9 cellular contexts compared by ENCODE assay signal in the genomic region with DNA sequence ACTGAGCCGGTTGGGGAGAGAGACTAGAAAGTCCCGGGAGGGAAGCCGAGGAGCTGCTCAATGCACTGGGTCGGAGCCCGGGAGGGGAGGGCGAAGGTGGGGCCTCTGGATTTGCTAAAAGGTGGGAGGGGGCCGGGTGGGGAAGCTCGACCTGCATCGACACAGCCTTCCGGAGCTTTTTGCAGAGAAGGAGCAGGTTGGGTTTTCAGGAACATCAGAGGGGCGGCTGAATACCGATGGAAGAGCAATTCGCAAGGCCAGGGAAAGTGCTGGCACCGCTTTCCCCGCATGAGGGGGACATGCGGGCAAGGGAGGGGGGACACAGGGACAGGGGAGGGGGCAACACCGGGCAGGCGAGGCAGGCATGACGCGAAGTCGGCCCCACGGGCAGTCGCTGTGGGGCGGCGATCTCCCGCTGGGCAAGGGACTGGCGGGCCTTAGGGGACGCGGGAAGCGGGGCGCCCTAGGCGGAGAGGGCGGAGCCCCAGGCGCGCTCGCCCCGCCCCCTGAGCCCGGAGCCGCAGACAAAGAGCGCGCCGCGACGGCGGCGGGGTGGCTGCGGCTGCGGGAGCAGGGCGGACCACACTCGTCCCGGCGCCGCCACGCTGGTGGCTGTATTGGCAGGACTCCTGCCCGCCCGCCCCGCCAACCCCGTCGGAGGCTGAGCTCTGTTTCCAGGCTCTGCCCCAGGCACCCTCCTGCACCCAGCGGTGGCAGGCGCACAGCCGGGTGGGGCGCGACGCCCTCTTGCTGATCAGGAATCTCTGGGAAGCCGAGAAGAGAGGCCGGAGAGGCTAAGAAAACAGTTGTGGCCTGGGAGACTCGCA. TPM values are rescaled to one million over a fixed set of nuclear protein-coding genes. Genes with fewer than 3 reads are reported as not detected.
A peak's percentile ranks its signal among the peaks of the same experiment; 100 is the strongest.
DNase-seq lines count a peak whose midpoint lies in the region; ATAC-seq and TF ChIP-seq lines count a peak whose summit lies in the region.
"Had no signal": no experiment of that assay in that cellular context is flagged by ENCODE, and none has a peak within 500 bp of the region (broad histone marks: within the 10 kb centered on the region; RNA-seq: fewer than 3 reads in every experiment).

No MANE protein-coding gene starts in this region.

- in situ Hi-C loops in IMR-90 (cut with MboI; ENCODE audit: low sequenced_read_pairs) (no loop called here), G401 (cut with HindIII; ENCODE audit: low sequenced_read_pairs) (no loop called here)

- no peak overlapping the region for H2BK20ac ChIP-seq in IMR-90 (ENCODE audit: low read depth, low read length)

- H3K14ac ChIP-seq in IMR-90 (replicated peaks; ENCODE audit: low read depth, low read length), result no peak overlapping the region

- H4K91ac ChIP-seq in IMR-90 (ENCODE audit: insufficient read depth, low read depth, low read length), result no peak overlapping the region

- H3K36me3 ChIP-seq in IMR-90 (ENCODE audit: control insufficient read depth, insufficient read depth, low read length) (no peaks in the 10 kb centered on the region), thoracic aorta (no peaks in the 10 kb centered on the region)

- H2AK5ac ChIP-seq in IMR-90 (ENCODE audit: low read depth, low read length), result no peak overlapping the region

- DNase-seq in IMR-90 (no peak), myocyte (ENCODE audit: low read depth) (peak; percentile 24), thoracic aorta (ENCODE audit: low spot score) (no peak), G401 (ENCODE audit: low spot score) (no peak)
- DNase-seq in activated CD4-positive, alpha-beta T cell treated with anti-CD3 and anti-CD28 coated beads for 48 hours, result peak; percentile 57
- peak; percentile 33 for DNase-seq in effector CD8-positive, alpha-beta T cell (lab: John Stamatoyannopoulos, UW)

- H3K9me3 ChIP-seq in IMR-90 (ENCODE audit: control insufficient read depth, insufficient read depth, low read length) (0 out of 2 replicates have a peak, but pooled peaks cover 2% of the 10 kb centered on the region), thoracic aorta (no peaks in the 10 kb centered on the region)

- H2BK5ac ChIP-seq in IMR-90 (ENCODE audit: low read depth, low read length, poor library complexity, severe bottlenecking), result no peak overlapping the region

- H3K27me3 ChIP-seq in IMR-90 (ENCODE audit: control insufficient read depth, insufficient read depth, low read length), result peaks cover 14% of the 10 kb centered on the region
- no peaks in the 10 kb centered on the region for H3K27me3 ChIP-seq in thoracic aorta (replicated peaks; ENCODE audit: insufficient read depth)

- H2AFZ ChIP-seq in IMR-90 (replicated peaks; ENCODE audit: low read length, poor library complexity), result peak overlapping the region; percentile 66

- TF ChIP-seq RAD21 in IMR-90 (IDR thresholded peaks at IDR 0.05; ENCODE audit: low read length), result no peak

- 17% methylated on average over 32 of the region's 68 CpGs; no CpG with 5 or more reads in 1 of the 2 experiments for WGBS in IMR-90 (ENCODE audit: extremely low coverage in 2 of 2, insufficient read length in 1 of 2), 2 experiments

- no TSS peak for BruUV-seq in IMR-90 (replicated peaks; lab: Mats Ljungman, UMichigan)

- dilution Hi-C loops in IMR-90 (cut with HindIII; ENCODE audit: low sequenced_read_pairs, unreplicated experiment), result no loop called here

- POLR2A ChIA-PET in IMR-90 (lab: Charles Lee; ENCODE audit: unreplicated experiment), result no interaction called here

- H3K4me3 ChIP-seq in IMR-90 (ENCODE audit: insufficient read depth, low read depth, low read length) (peak overlapping the region; percentile 42), thoracic aorta (peak overlapping the region; percentile 65)

- H3K18ac ChIP-seq in IMR-90 (ENCODE audit: low read depth, low read length), result no peak overlapping the region

- no peak overlapping the region for H2BK15ac ChIP-seq in IMR-90 (ENCODE audit: low read depth, low read length)

- no peak overlapping the region for H3K23ac ChIP-seq in IMR-90 (ENCODE audit: low read depth, low read length)

- no peak overlapping the region for H2AK9ac ChIP-seq in IMR-90 (replicated peaks; ENCODE audit: low read depth, low read length, poor library complexity)

- intact Hi-C loops in IMR-90 (cut with micrococcal nuclease), result no loop called here

- H3K4me1 ChIP-seq in IMR-90 (ENCODE audit: control insufficient read depth, insufficient read depth, low read length) (no peaks in the 10 kb centered on the region), thoracic aorta (ENCODE audit: control insufficient read depth in 1 of 2, low read depth in 2 of 2) (peaks cover 0 to 3% of the 10 kb centered on the region in 2 donors)

- peak overlapping the region; percentile 51; the same call in 1 of the 2 replicates for H3K9ac ChIP-seq in IMR-90 (ENCODE audit: low read depth, low read length)

- H3K4me2 ChIP-seq in IMR-90 (ENCODE audit: low read depth, low read length), result peak overlapping the region; percentile 77; the same call in 1 of the 2 replicates

- H3K79me1 ChIP-seq in IMR-90 (ENCODE audit: low read depth in 1 of 2, low read length in 2 of 2), result no peaks in the 10 kb centered on the region

- H3K27ac ChIP-seq in C4-2B (peak overlapping the region; percentile 52), IMR-90 (ENCODE audit: insufficient read depth, low read length) (no peak overlapping the region), thoracic aorta (no peak overlapping the region)

- no peak overlapping the region for H4K5ac ChIP-seq in IMR-90 (ENCODE audit: low read depth, low read length)

- 0 out of 4 replicates have a peak overlapping the region, but pooled peaks have one; percentile 33 to 39 for H4K8ac ChIP-seq in IMR-90 (ENCODE audit: low read depth in 2 of 2, low read length in 2 of 2)

- no peaks in the 10 kb centered on the region for H3K9me1 ChIP-seq in IMR-90 (ENCODE audit: insufficient read depth, low read length)

- CTCF ChIA-PET in IMR-90 (lab: Yijun Ruan, JAX), result no interaction called here

- TF ChIP-seq POLR2A in IMR-90 (IDR thresholded peaks at IDR 0.05; ENCODE audit: low read depth, low read length), result no peak

- no peak overlapping the region for H2BK120ac ChIP-seq in IMR-90 (ENCODE audit: low read depth, low read length)

- peak; percentile 94 for ATAC-seq in IMR-90 (ENCODE audit: low read depth)
- ATAC-seq in thoracic aorta (ENCODE audit: insufficient number of reproducible peaks, low FRiP score, low read depth), result no peak
- ATAC-seq in GM18873 (IDR thresholded peaks at IDR 0.05; ENCODE audit: low FRiP score, unreplicated experiment), result no peak

- no peaks in the 10 kb centered on the region for H4K20me1 ChIP-seq in IMR-90 (ENCODE audit: insufficient read depth, low read length)

- H3K4ac ChIP-seq in IMR-90 (ENCODE audit: low read depth, low read length), result no peak overlapping the region

- H3K56ac ChIP-seq in IMR-90 (ENCODE audit: extremely low read depth, insufficient read depth, low read length), result no peak overlapping the region

- TF ChIP-seq CTCF in C4-2B (conservative IDR thresholded peaks at IDR 0.05) (no peak), IMR-90 (conservative IDR thresholded peaks at IDR 0.05; ENCODE audit: low read depth, low read length) (no peak), thoracic aorta (IDR thresholded peaks at IDR 0.05) (no peak)

TF ChIP-seq in IMR-90, 13 proteins besides CTCF, POLR2A, EP300 and RAD21 (continues in another document):
- no peak for TF ChIP-seq RFX5 (IDR thresholded peaks at IDR 0.05; ENCODE audit: low read depth, low read length)
- no peak for TF ChIP-seq MAFK (IDR thresholded peaks at IDR 0.05; ENCODE audit: low read depth, low read length)
- TF ChIP-seq FOS (IDR thresholded peaks at IDR 0.05; ENCODE audit: low read depth, low read length), result no peak
- no peak for TF ChIP-seq CEBPB (IDR thresholded peaks at IDR 0.05; ENCODE audit: low read depth, low read length)

RNA-seq across cellular contexts. Expression of a gene that starts 11.6 kb away (rescaled TPM):
- total RNA-seq in IMR-90 (2012; rRNA removed) (under 0.01 and 0.28 TPM in 2 replicates), myocyte (0.47 and 1.4 TPM in 2 replicates), thoracic aorta (10 to 100 TPM in 1 of 2 donors, 1 to 10 TPM in 1; 4.4 to 11.6 TPM)
- polyA plus RNA-seq in IMR-90 (2012; rRNA removed), result 0.34 and 0.38 TPM in 2 replicates
- 0.21 and 0.30 TPM in 2 replicates for polyA plus RNA-seq in IMR-90 (2012; cell fraction: cytosol; rRNA removed)
- 1.8 and 2.2 TPM in 2 replicates for polyA plus RNA-seq in IMR-90 (2012; cell fraction: nucleus; rRNA removed; ENCODE audit: low replicate concordance)
- 1.7 TPM for polyA plus RNA-seq in myocyte (2012)
- total RNA-seq in G401 (2014; rRNA removed; shearing (Covaris generic)), result 15.6 and 16.9 TPM in 2 replicates

RNA-seq across cellular contexts. Expression of a gene that starts 24.3 kb away (rescaled TPM):
- total RNA-seq in IMR-90 (2012; rRNA removed) (118 and 141 TPM in 2 replicates), myocyte (155 and 228 TPM in 2 replicates), thoracic aorta (100 to 1,000 TPM; 103 to 299 TPM)
- polyA plus RNA-seq in IMR-90 (2012; rRNA removed), result 480 and 481 TPM in 2 replicates
- polyA plus RNA-seq in IMR-90 (2012; cell fraction: cytosol; rRNA removed), result 329 and 598 TPM in 2 replicates
- 171 and 243 TPM in 2 replicates for polyA plus RNA-seq in IMR-90 (2012; cell fraction: nucleus; rRNA removed; ENCODE audit: low replicate concordance)
- 408 TPM for polyA plus RNA-seq in myocyte (2012)
- total RNA-seq in G401 (2014; rRNA removed; shearing (Covaris generic)), result 142 and 157 TPM in 2 replicates

RNA-seq across cellular contexts. Expression of a gene that starts 24.6 kb away (rescaled TPM):
- total RNA-seq in IMR-90 (2012; rRNA removed), result 75.8 and 79.4 TPM in 2 replicates
- 85.7 and 95.0 TPM in 2 replicates for polyA plus RNA-seq in IMR-90 (2012; rRNA removed)
- polyA plus RNA-seq in IMR-90 (2012; cell fraction: cytosol; rRNA removed), result 67.0 and 200 TPM in 2 replicates
- 164 and 364 TPM in 2 replicates for polyA plus RNA-seq in IMR-90 (2012; cell fraction: nucleus; rRNA removed; ENCODE audit: low replicate concordance)
- 92.7 and 104 TPM in 2 replicates for total RNA-seq in myocyte
- polyA plus RNA-seq in myocyte (2012), result 82.1 TPM
- total RNA-seq in thoracic aorta, result 10 to 100 TPM; 70.9 to 91.9 TPM
- 55.7 and 71.2 TPM in 2 replicates for total RNA-seq in G401 (2014; rRNA removed; shearing (Covaris generic))

RNA-seq across cellular contexts. Expression of a gene that starts 37.9 kb away (rescaled TPM):
- total RNA-seq in IMR-90 (2012; rRNA removed) (0.36 and 0.56 TPM in 2 replicates), myocyte (252 and 340 TPM in 2 replicates), thoracic aorta (1 to 10 TPM; 4.9 to 9.5 TPM)
- 0.34 and 0.70 TPM in 2 replicates for polyA plus RNA-seq in IMR-90 (2012; rRNA removed)
- polyA plus RNA-seq in IMR-90 (2012; cell fraction: cytosol; rRNA removed), result 0.32 and 1.1 TPM in 2 replicates
- 2.9 and 5.6 TPM in 2 replicates for polyA plus RNA-seq in IMR-90 (2012; cell fraction: nucleus; rRNA removed; ENCODE audit: low replicate concordance)
- polyA plus RNA-seq in myocyte (2012), result 62.2 TPM
- 0.06 TPM in 1 of 2 replicates, not detected in the other for total RNA-seq in G401 (2014; rRNA removed; shearing (Covaris generic))
- total RNA-seq: glomerular endothelial cell had no signal

RNA-seq across cellular contexts. Expression of a gene that starts 54.7 kb away (rescaled TPM):
- total RNA-seq in IMR-90 (2012; rRNA removed) (0.36 and 1.7 TPM in 2 replicates), myocyte (5.1 and 11.9 TPM in 2 replicates), thoracic aorta (10 to 100 TPM; 40.8 to 52.2 TPM)
- polyA plus RNA-seq in IMR-90 (2012; rRNA removed), result 22.3 and 26.9 TPM in 2 replicates
- polyA plus RNA-seq in IMR-90 (2012; cell fraction: cytosol; rRNA removed), result 9.9 and 21.3 TPM in 2 replicates
- polyA plus RNA-seq in IMR-90 (2012; cell fraction: nucleus; rRNA removed; ENCODE audit: low replicate concordance), result 117 and 388 TPM in 2 replicates
- 13.8 TPM for polyA plus RNA-seq in myocyte (2012)
- 1.5 TPM in 1 of 2 replicates, not detected in the other for total RNA-seq in G401 (2014; rRNA removed; shearing (Covaris generic))

Comparison
In these comparisons a context has a peak if more than half of its experiments do, and no peak if none do; other contexts are left out.
1. DNase-seq: peak in activated CD4-positive, alpha-beta T cell treated with anti-CD3 and anti-CD28 coated beads for 48 hours (single experiment), effector CD8-positive, alpha-beta T cell (single experiment) and myocyte (single experiment); none in IMR-90 (single experiment), thoracic aorta (single experiment) and G401 (single experiment).